ENCODE assay signal across 8 cellular contexts in genomic region chr10:16779375-16779774, GRCh38. TPM values are rescaled to one million over a fixed set of nuclear protein-coding genes. Genes with fewer than 3 reads are reported as not detected.
DNase-seq lines count a peak whose midpoint lies in the region; ATAC-seq lines count a peak whose summit lies in the region.

No MANE protein-coding gene starts in this region.

- intact Hi-C loops in activated CD4-positive, alpha-beta memory T cell treated with anti-CD3 and anti-CD28 coated beads for 36 hours (cut with micrococcal nuclease) = loop anchor here (1.0 to 10.0 kb wide), 9 partner anchors 8 to 665 kb away; partner anchors contain the start of genes C1QL3, PTER, RSU1 and VIM

- peak overlapping the region; percentile 64 for H3K27ac Mint-ChIP-seq in activated CD4-positive, alpha-beta memory T cell treated with anti-CD3 and anti-CD28 coated beads for 36 hours
- H3K27ac Mint-ChIP-seq in activated CD4-positive, alpha-beta memory T cell treated with anti-CD3 and anti-CD28 coated beads, Interleukin-2, amount 10 ng/mL, durations not matched to agents 7 days and 5 days = no peak overlapping the region
- H3K27ac Mint-ChIP-seq in IgD-negative memory B cell = peak overlapping the region in 2 of 3 donors; percentile 7 to 68
- peak overlapping the region; percentile 22 for H3K27ac Mint-ChIP-seq in activated naive CD8-positive, alpha-beta T cell treated with anti-CD3 and anti-CD28 coated beads, Interleukin-2, amount 10 ng/mL, durations not matched to agents 7 days and 5 days

- no peaks in the 10 kb centered on the region for H3K27me3 Mint-ChIP-seq in activated CD4-positive, alpha-beta memory T cell treated with anti-CD3 and anti-CD28 coated beads for 36 hours
- H3K27me3 Mint-ChIP-seq in activated CD4-positive, alpha-beta memory T cell treated with anti-CD3 and anti-CD28 coated beads, Interleukin-2, amount 10 ng/mL, durations not matched to agents 7 days and 5 days = no peaks in the 10 kb centered on the region
- H3K27me3 Mint-ChIP-seq in IgD-negative memory B cell = no peaks in the 10 kb centered on the region
- H3K27me3 Mint-ChIP-seq in activated naive CD8-positive, alpha-beta T cell treated with anti-CD3 and anti-CD28 coated beads, Interleukin-2, amount 10 ng/mL, durations not matched to agents 7 days and 5 days = no peaks in the 10 kb centered on the region

- POLR2A ChIA-PET in activated CD4-positive, alpha-beta memory T cell treated with anti-CD3 and anti-CD28 coated beads for 36 hours (lab: Charles Lee) = interaction anchor here (1.0 kb wide), 1 partner anchor 38 kb away, joined by 5 read pairs; the partner anchor contains the start of gene RSU1
- POLR2A ChIA-PET in activated CD4-positive, alpha-beta memory T cell treated with anti-CD3 and anti-CD28 coated beads, Interleukin-2, amount 10 ng/mL, durations not matched to agents 7 days and 5 days (lab: Charles Lee) = no interaction called here
- POLR2A ChIA-PET in activated naive CD8-positive, alpha-beta T cell treated with anti-CD3 and anti-CD28 coated beads, Interleukin-2, amount 10 ng/mL, durations not matched to agents 7 days and 5 days (lab: Charles Lee) = no interaction called here

- ATAC-seq in activated naive CD8-positive, alpha-beta T cell treated with anti-CD3 and anti-CD28 coated beads, Interleukin-2, amount 10 ng/mL, durations not matched to agents 7 days and 5 days (ENCODE audit: low read depth) = peak; percentile 58

- DNase-seq in activated CD4-positive, alpha-beta memory T cell treated with anti-CD3 and anti-CD28 coated beads for 36 hours = peak; percentile 88
- no peak for DNase-seq in activated CD4-positive, alpha-beta memory T cell treated with anti-CD3 and anti-CD28 coated beads, Interleukin-2, amount 10 ng/mL, durations not matched to agents 7 days and 5 days
- no peak for DNase-seq in activated naive CD8-positive, alpha-beta T cell treated with anti-CD3 and anti-CD28 coated beads, Interleukin-2, amount 10 ng/mL, durations not matched to agents 7 days and 5 days
- DNase-seq in stimulated activated naive CD4-positive, alpha-beta T cell treated with Interleukin-2 at 50 U/mL for 16 hours (lab: John Stamatoyannopoulos, UW) = peak; percentile 78
- no peak for DNase-seq in NCI-H1417 treated with DMSO at 0.1 percent for 48 hours (lab: John Stamatoyannopoulos, UW)
- no peak for DNase-seq in NCI-H2227 (lab: John Stamatoyannopoulos, UW; ENCODE audit: unreplicated experiment)
- DNase-seq in D341Med (ENCODE audit: low spot score) = no peak

- H3K9me3 Mint-ChIP-seq in activated CD4-positive, alpha-beta memory T cell treated with anti-CD3 and anti-CD28 coated beads for 36 hours = no peaks in the 10 kb centered on the region
- H3K9me3 Mint-ChIP-seq in activated CD4-positive, alpha-beta memory T cell treated with anti-CD3 and anti-CD28 coated beads, Interleukin-2, amount 10 ng/mL, durations not matched to agents 7 days and 5 days = no peaks in the 10 kb centered on the region
- H3K9me3 Mint-ChIP-seq in IgD-negative memory B cell = no peaks in the 10 kb centered on the region
- H3K9me3 Mint-ChIP-seq in activated naive CD8-positive, alpha-beta T cell treated with anti-CD3 and anti-CD28 coated beads, Interleukin-2, amount 10 ng/mL, durations not matched to agents 7 days and 5 days = no peaks in the 10 kb centered on the region

- H3K36me3 Mint-ChIP-seq in activated CD4-positive, alpha-beta memory T cell treated with anti-CD3 and anti-CD28 coated beads for 36 hours = peaks cover 19% of the 10 kb centered on the region
- H3K36me3 Mint-ChIP-seq in activated CD4-positive, alpha-beta memory T cell treated with anti-CD3 and anti-CD28 coated beads, Interleukin-2, amount 10 ng/mL, durations not matched to agents 7 days and 5 days (ENCODE audit: low read depth) = peaks cover 20% of the 10 kb centered on the region
- peaks cover 3% of the 10 kb centered on the region for H3K36me3 Mint-ChIP-seq in IgD-negative memory B cell
- peaks cover 18% of the 10 kb centered on the region for H3K36me3 Mint-ChIP-seq in activated naive CD8-positive, alpha-beta T cell treated with anti-CD3 and anti-CD28 coated beads, Interleukin-2, amount 10 ng/mL, durations not matched to agents 7 days and 5 days

- peak overlapping the region; percentile 1 for H3K4me3 Mint-ChIP-seq in activated CD4-positive, alpha-beta memory T cell treated with anti-CD3 and anti-CD28 coated beads for 36 hours
- no peak overlapping the region for H3K4me3 Mint-ChIP-seq in activated CD4-positive, alpha-beta memory T cell treated with anti-CD3 and anti-CD28 coated beads, Interleukin-2, amount 10 ng/mL, durations not matched to agents 7 days and 5 days
- H3K4me3 Mint-ChIP-seq in IgD-negative memory B cell = peak overlapping the region in 1 of 4 donors; percentile 52
- no peak overlapping the region for H3K4me3 Mint-ChIP-seq in activated naive CD8-positive, alpha-beta T cell treated with anti-CD3 and anti-CD28 coated beads, Interleukin-2, amount 10 ng/mL, durations not matched to agents 7 days and 5 days

- peaks cover 30% of the 10 kb centered on the region for H3K4me1 Mint-ChIP-seq in activated CD4-positive, alpha-beta memory T cell treated with anti-CD3 and anti-CD28 coated beads for 36 hours (ENCODE audit: low read depth)
- H3K4me1 Mint-ChIP-seq in activated CD4-positive, alpha-beta memory T cell treated with anti-CD3 and anti-CD28 coated beads, Interleukin-2, amount 10 ng/mL, durations not matched to agents 7 days and 5 days = peaks cover 30% of the 10 kb centered on the region
- H3K4me1 Mint-ChIP-seq in IgD-negative memory B cell = peaks cover 18 to 24% (median 23%) of the 10 kb centered on the region in 3 donors
- peaks cover 18% of the 10 kb centered on the region for H3K4me1 Mint-ChIP-seq in activated naive CD8-positive, alpha-beta T cell treated with anti-CD3 and anti-CD28 coated beads, Interleukin-2, amount 10 ng/mL, durations not matched to agents 7 days and 5 days

- CTCF ChIA-PET in activated CD4-positive, alpha-beta memory T cell treated with anti-CD3 and anti-CD28 coated beads for 36 hours (lab: Charles Lee) = interaction anchor here (0.7 to 1.9 kb wide), 4 partner anchors 9 to 38 kb away, joined by 3 to 5 read pairs (median 3); partner anchors contain the start of gene RSU1
- CTCF ChIA-PET in activated CD4-positive, alpha-beta memory T cell treated with anti-CD3 and anti-CD28 coated beads, Interleukin-2, amount 10 ng/mL, durations not matched to agents 7 days and 5 days (lab: Charles Lee) = no interaction called here

RNA-seq across cellular contexts. Expression of gene RSU1, which starts 37.8 kb away (rescaled TPM):
- 10 to 100 TPM; 60.6 to 61.9 TPM for total RNA-seq in activated CD4-positive, alpha-beta memory T cell treated with anti-CD3 and anti-CD28 coated beads for 36 hours
- 10 to 100 TPM; 74.3 to 74.9 TPM for total RNA-seq in activated CD4-positive, alpha-beta memory T cell treated with anti-CD3 and anti-CD28 coated beads, Interleukin-2, amount 10 ng/mL, durations not matched to agents 7 days and 5 days
- polyA plus RNA-seq in IgD-negative memory B cell = 86.8 TPM
- 10 to 100 TPM; 69.5 to 72.7 TPM for total RNA-seq in activated naive CD8-positive, alpha-beta T cell treated with anti-CD3 and anti-CD28 coated beads, Interleukin-2, amount 10 ng/mL, durations not matched to agents 7 days and 5 days

Comparison
In these comparisons a context has a peak if more than half of its experiments do, and no peak if none do; other contexts are left out.
1. DNase-seq: peak in activated CD4-positive, alpha-beta memory T cell treated with anti-CD3 and anti-CD28 coated beads for 36 hours (single experiment) and stimulated activated naive CD4-positive, alpha-beta T cell treated with Interleukin-2 at 50 U/mL for 16 hours (single experiment); none in activated CD4-positive, alpha-beta memory T cell treated with anti-CD3 and anti-CD28 coated beads, Interleukin-2, amount 10 ng/mL, durations not matched to agents 7 days and 5 days (single experiment), activated naive CD8-positive, alpha-beta T cell treated with anti-CD3 and anti-CD28 coated beads, Interleukin-2, amount 10 ng/mL, durations not matched to agents 7 days and 5 days (single experiment), NCI-H1417 treated with DMSO at 0.1 percent for 48 hours (single experiment), NCI-H2227 (single experiment) and D341Med (single experiment).